Comparison of ENCODE assay signal across 35 cellular contexts in the genomic region with DNA sequence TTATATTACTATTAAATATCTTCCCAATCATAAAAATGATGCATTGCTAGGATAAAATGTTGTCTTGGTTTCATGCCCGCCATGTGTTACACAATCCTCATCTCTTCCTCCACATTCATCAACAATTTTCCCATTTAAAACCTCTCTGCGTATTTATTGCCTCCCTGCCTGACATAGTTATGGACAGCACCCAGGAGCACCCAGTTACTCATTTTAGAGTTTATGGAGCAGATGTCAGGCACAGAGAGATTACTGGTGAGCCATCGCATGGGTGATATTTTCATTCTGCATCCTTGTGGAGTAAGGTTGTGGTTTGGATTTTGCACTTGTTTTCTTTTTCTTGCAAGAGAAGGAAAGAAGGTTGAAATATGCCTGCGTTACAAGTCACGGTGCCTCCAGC.
DNase-seq lines count a peak whose midpoint lies in the region; ATAC-seq and TF ChIP-seq lines count a peak whose summit lies in the region.
"Had no signal": no experiment of that assay in that cellular context is flagged by ENCODE, and none has a peak within 500 bp of the region (broad histone marks: within the 10 kb centered on the region; RNA-seq: fewer than 3 reads in every experiment).

No MANE protein-coding gene starts in this region.

- no peaks in the 10 kb centered on the region for H3K9me3 ChIP-seq in esophagus muscularis mucosa
- H3K9me3 ChIP-seq: HAP-1, left lung, tibial artery had no signal

- TF ChIP-seq CTCF in AG10803 (conservative IDR thresholded peaks at IDR 0.05; ENCODE audit: low read length) (no peak), esophagus muscularis mucosa (IDR thresholded peaks at IDR 0.05) (no peak), osteocyte (IDR thresholded peaks at IDR 0.05) (no peak)

- H3K27me3 Mint-ChIP-seq in osteocyte (ENCODE audit: unreplicated experiment), result peaks cover 43% of the 10 kb centered on the region
- H3K27me3 Mint-ChIP-seq: activated CD8-positive, alpha-beta T cell treated with anti-CD3 and anti-CD28 coated beads for 36 hours; activated T-helper 17 cell treated with anti-CD3 and anti-CD28 coated beads, Interleukin-2, amount 50 U/mL, for 72 hours; brain; stimulated activated naive CD8-positive, alpha-beta T cell treated with anti-CD3 and anti-CD28 coated beads, Interleukin-15, amount 100 ng/mL, for 72 hours had no signal

- no peaks in the 10 kb centered on the region for H3K36me3 Mint-ChIP-seq in osteocyte (ENCODE audit: unreplicated experiment)
- H3K36me3 Mint-ChIP-seq: brain, CD14-positive monocyte, neural progenitor cell had no signal

- no peak overlapping the region for H3K4me3 ChIP-seq in AG10803 (ENCODE audit: low read length)
- no peak overlapping the region for H3K4me3 ChIP-seq in esophagus muscularis mucosa
- H3K4me3 ChIP-seq: dorsolateral prefrontal cortex, HAP-1, left lung, neural progenitor cell, PC-9, spleen, tibial artery had no signal

- no peaks in the 10 kb centered on the region for H3K27me3 ChIP-seq in esophagus muscularis mucosa
- H3K27me3 ChIP-seq: dorsolateral prefrontal cortex, left lung, neural progenitor cell, spleen, tibial artery had no signal

- H3K27ac Mint-ChIP-seq in osteocyte (ENCODE audit: unreplicated experiment), result no peak overlapping the region
- H3K27ac Mint-ChIP-seq: activated CD8-positive, alpha-beta T cell treated with anti-CD3 and anti-CD28 coated beads for 36 hours; activated T-helper 17 cell treated with anti-CD3 and anti-CD28 coated beads, Interleukin-2, amount 50 U/mL, for 72 hours; CD14-positive monocyte; neural progenitor cell; stimulated activated naive CD8-positive, alpha-beta T cell treated with anti-CD3 and anti-CD28 coated beads, Interleukin-15, amount 100 ng/mL, for 72 hours had no signal

- H3K9me3 Mint-ChIP-seq in osteocyte (ENCODE audit: unreplicated experiment), result peaks cover 9% of the 10 kb centered on the region

- WGBS in esophagus muscularis mucosa, result 51% methylated on average over 5 of the region's 5 CpGs

- no peak overlapping the region for H3K4me3 Mint-ChIP-seq in osteocyte (ENCODE audit: unreplicated experiment)
- H3K4me3 Mint-ChIP-seq: activated CD8-positive, alpha-beta T cell treated with anti-CD3 and anti-CD28 coated beads for 36 hours; activated T-helper 17 cell treated with anti-CD3 and anti-CD28 coated beads, Interleukin-2, amount 50 U/mL, for 72 hours; brain; CD14-positive monocyte; neural progenitor cell; stimulated activated naive CD8-positive, alpha-beta T cell treated with anti-CD3 and anti-CD28 coated beads, Interleukin-15, amount 100 ng/mL, for 72 hours had no signal

- TF ChIP-seq EP300 in esophagus muscularis mucosa (IDR thresholded peaks at IDR 0.05), result no peak

- DNase-seq in AG10803 (ENCODE audit: low read depth) (peak; percentile 76), GM04504 (ENCODE audit: low read depth) (peak; percentile 82), esophagus muscularis mucosa (ENCODE audit: extremely low spot score) (peak; percentile 57), osteocyte (ENCODE audit: extremely low spot score, unreplicated experiment) (peak; percentile 5), AG08396 (ENCODE audit: low spot score) (no peak)
- DNase-seq in stimulated activated CD8-positive, alpha-beta memory T cell treated with anti-CD3 and anti-CD28 coated beads, Interleukin-4, amount 100 ng/mL, for 48 hours, result no peak
- DNase-seq: activated CD4-positive, CD25-positive, alpha-beta regulatory T cell treated with anti-CD3 and anti-CD28 coated beads, Interleukin-2, amount 50 U/mL, for 72 hours; activated CD8-positive, alpha-beta memory T cell treated with anti-CD3 and anti-CD28 coated beads, Interleukin-2, amount 50 U/mL, for 48 hours; activated CD8-positive, alpha-beta T cell treated with anti-CD3 and anti-CD28 coated beads for 36 hours; activated naive CD4-positive, alpha-beta T cell treated with anti-CD3 and anti-CD28 coated beads, Interleukin-2, amount 50 U/mL, for 16 hours; amniotic stem cell; cerebellar nuclear complex; DMS79 treated with DMSO at 0.1 percent for 48 hours; islet precursor cell; left lung; mesenchymal stem cell; NCI-H1417 treated with DMSO at 0.1 percent for 48 hours; NCI-H2029 treated with DMSO at 0.1 percent for 48 hours; NCI-H2227 treated with DMSO at 0.1 percent for 48 hours; NCI-H526 treated with DMSO at 0.1 percent for 48 hours; PC-9; right cardiac atrium; Right ventricle myocardium superior; spleen; stimulated activated CD4-positive, alpha-beta T cell treated with anti-CD3 and anti-CD28 coated beads, Interleukin-2, amount 100 ng/mL, for 24 hours; stimulated activated naive CD8-positive, alpha-beta T cell treated with anti-CD3 and anti-CD28 coated beads, Interleukin-15, amount 100 ng/mL, for 72 hours; tibial artery had no signal

- TF ChIP-seq POLR2A in esophagus muscularis mucosa (IDR thresholded peaks at IDR 0.05; ENCODE audit: low read depth), result no peak

- H3K27ac ChIP-seq in esophagus muscularis mucosa (replicated peaks in 1 of 4), result no peak overlapping the region
- H3K27ac ChIP-seq: left lung, neural progenitor cell, PC-9, spleen, tibial artery had no signal

- intact Hi-C loops in esophagus muscularis mucosa (cut with DNase I), result no loop called here

- ATAC-seq in HG02798 (IDR thresholded peaks at IDR 0.05; ENCODE audit: poor library complexity, unreplicated experiment) (no peak), HG03565 (IDR thresholded peaks at IDR 0.05; ENCODE audit: unreplicated experiment) (no peak)
- ATAC-seq: activated CD8-positive, alpha-beta T cell treated with anti-CD3 and anti-CD28 coated beads for 36 hours; activated T-helper 17 cell treated with anti-CD3 and anti-CD28 coated beads, Interleukin-2, amount 50 U/mL, for 72 hours; left lung; right cardiac atrium; stimulated activated naive CD8-positive, alpha-beta T cell treated with anti-CD3 and anti-CD28 coated beads, Interleukin-15, amount 100 ng/mL, for 72 hours had no signal

- H3K36me3 ChIP-seq in esophagus muscularis mucosa, result no peaks in the 10 kb centered on the region
- H3K36me3 ChIP-seq: HAP-1, left lung, neural progenitor cell, spleen, tibial artery had no signal

- H3K4me1 Mint-ChIP-seq in osteocyte (ENCODE audit: unreplicated experiment), result no peaks in the 10 kb centered on the region
- H3K4me1 Mint-ChIP-seq: CD14-positive monocyte, neural progenitor cell had no signal

- H3K4me1 ChIP-seq in esophagus muscularis mucosa, result peaks cover 0 to 14% (median 12%) of the 10 kb centered on the region in 4 donors
- H3K4me1 ChIP-seq: HAP-1, left lung, neural progenitor cell, spleen, tibial artery had no signal

Comparison
In these comparisons a context has a peak if more than half of its experiments do, and no peak if none do; other contexts are left out.
1. DNase-seq: peak in AG10803 (single experiment), GM04504 (single experiment), esophagus muscularis mucosa (single experiment) and osteocyte (single experiment); none in AG08396 (single experiment) and stimulated activated CD8-positive, alpha-beta memory T cell treated with anti-CD3 and anti-CD28 coated beads, Interleukin-4, amount 100 ng/mL, for 48 hours (single experiment).